In the genomic region with DNA sequence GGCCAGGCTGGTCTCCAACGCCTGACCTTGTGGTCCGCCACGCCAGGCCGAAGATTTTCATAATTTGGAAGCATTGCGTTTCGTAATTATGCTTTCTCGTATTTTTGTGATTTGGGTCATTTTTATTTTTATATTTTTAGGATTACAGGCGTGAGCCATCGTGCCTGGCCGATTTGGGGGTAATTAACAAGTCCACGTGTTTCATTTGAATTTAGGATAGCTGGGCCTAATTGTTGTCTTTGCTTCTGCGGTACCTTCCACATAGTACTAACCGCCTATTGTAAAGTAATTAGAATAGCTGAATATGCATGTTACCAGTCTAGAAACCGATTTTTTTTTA, we compare ENCODE assay signal across 8 cellular contexts. TPM values are rescaled to one million over a fixed set of nuclear protein-coding genes. Genes with fewer than 3 reads are reported as not detected.
DNase-seq lines count a peak whose midpoint lies in the region; ATAC-seq and TF ChIP-seq lines count a peak whose summit lies in the region.

No MANE protein-coding gene starts in this region.

- CTCF ChIA-PET in MCF 10A (lab: Yijun Ruan, JAX): interaction anchor here (0.6 to 0.8 kb wide), 5 partner anchors 46 to 101 kb away, joined by 3 to 5 read pairs (median 3); no protein-coding TSS in a partner anchor

- no peak for TF ChIP-seq CTCF in MCF 10A (IDR thresholded peaks at IDR 0.05; ENCODE audit: unreplicated experiment)

- H3K27ac Mint-ChIP-seq in MCF 10A (ENCODE audit: low read depth, unreplicated experiment): peak overlapping the region; percentile 98

- peak; percentile 23 for DNase-seq in stimulated activated CD4-positive, alpha-beta T cell treated with anti-CD3 and anti-CD28 coated beads, Interleukin-4, amount 100 ng/mL, for 24 hours
- DNase-seq in stimulated activated CD4-positive, alpha-beta T cell treated with anti-CD3 and anti-CD28 coated beads, Interleukin-1b, Interleukin-23, amount 100 ng/mL, for 48 hours: no peak
- DNase-seq in MCF 10A (ENCODE audit: unreplicated experiment) (no peak), cerebellar cortex (ENCODE audit: low spot score) (no peak), AG08396 (ENCODE audit: low spot score) (no peak)

- POLR2A ChIA-PET in MCF 10A (lab: Yijun Ruan, JAX): interaction anchor here (0.6 to 14.1 kb wide), 23 partner anchors 10 to 734 kb away, joined by 3 to 237 read pairs (median 7); partner anchors contain the start of genes ATP5IF1, EYA3, GMEB1 and MED18

- H3K27me3 Mint-ChIP-seq in MCF 10A (ENCODE audit: insufficient read depth, unreplicated experiment): no peaks in the 10 kb centered on the region

- no peaks in the 10 kb centered on the region for H3K9me3 ChIP-seq in mucosa of stomach (ENCODE audit: control insufficient read depth, low read length)

- no peaks in the 10 kb centered on the region for H3K27me3 ChIP-seq in mucosa of stomach (ENCODE audit: control insufficient read depth, insufficient read depth, low read length)

- H3K4me3 ChIP-seq in mucosa of stomach (ENCODE audit: low read length): peak overlapping the region; percentile 64

- peaks cover 42% of the 10 kb centered on the region for H3K4me1 ChIP-seq in mucosa of stomach (ENCODE audit: control insufficient read depth, insufficient read depth, low read length)

- peaks cover 18% of the 10 kb centered on the region for H3K4me1 Mint-ChIP-seq in MCF 10A (ENCODE audit: insufficient read depth, unreplicated experiment)

- H3K9ac ChIP-seq in mucosa of stomach (ENCODE audit: low read length): peak overlapping the region; percentile 67

- peaks cover 67% of the 10 kb centered on the region for H3K36me3 Mint-ChIP-seq in MCF 10A (ENCODE audit: insufficient read depth, unreplicated experiment)

- H3K36me3 ChIP-seq in mucosa of stomach (ENCODE audit: control insufficient read depth, insufficient read depth, low read length): peaks cover 32% of the 10 kb centered on the region

- no TSS peak for BruUV-seq in MCF 10A (replicated peaks; lab: Mats Ljungman, UMichigan)

- peak overlapping the region; percentile 95 for H3K4me3 Mint-ChIP-seq in MCF 10A (ENCODE audit: unreplicated experiment)

- ATAC-seq in GM18868 (IDR thresholded peaks at IDR 0.05; ENCODE audit: unreplicated experiment): no peak
- no peak for ATAC-seq in GM19023 (IDR thresholded peaks at IDR 0.05; ENCODE audit: unreplicated experiment)

- intact Hi-C loops in MCF 10A (cut with micrococcal nuclease): loop anchor here (2.0 kb wide), 1 partner anchor 98 kb away; no protein-coding TSS in a partner anchor

- H3K9me3 Mint-ChIP-seq in MCF 10A (ENCODE audit: unreplicated experiment): no peaks in the 10 kb centered on the region

RNA-seq across cellular contexts. Expression of gene RCC1, which starts 1.0 kb away (rescaled TPM):
- 30.3 and 42.4 TPM in 2 replicates for total RNA-seq in MCF 10A (2022)

RNA-seq across cellular contexts. Expression of gene TRNAU1AP, which starts 46.0 kb away (rescaled TPM):
- total RNA-seq in MCF 10A (2022): 28.2 and 33.4 TPM in 2 replicates
